ENCODE assay signal across 9 cellular contexts in the genomic region with DNA sequence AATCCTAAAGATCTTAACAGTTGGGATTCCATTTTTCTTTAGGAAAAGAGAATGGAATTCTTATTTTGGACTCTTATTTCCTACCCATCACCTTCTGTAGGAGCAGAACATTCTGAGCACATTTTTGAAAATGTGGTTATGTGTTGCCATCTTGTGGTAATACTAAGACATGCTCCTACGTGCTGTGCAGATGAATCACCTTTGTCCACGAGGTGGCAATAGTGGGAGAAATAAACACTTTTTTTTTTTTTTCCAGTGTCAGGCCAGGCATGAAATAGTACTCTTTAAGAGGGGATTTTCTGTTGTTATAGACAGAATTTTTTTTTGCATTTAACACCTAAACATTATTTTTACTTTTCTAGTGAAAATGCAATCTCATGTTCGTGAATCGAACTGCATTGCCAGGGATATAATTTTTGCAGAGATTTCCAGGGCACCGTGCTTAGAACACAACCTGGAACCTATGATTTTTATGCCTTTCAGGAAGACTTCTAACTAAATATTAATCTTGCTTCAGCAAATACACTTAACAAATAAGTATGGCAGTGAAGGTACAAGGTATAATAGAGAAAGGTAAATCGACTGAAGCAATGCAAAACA.
DNase-seq lines count a peak whose midpoint lies in the region; ATAC-seq and TF ChIP-seq lines count a peak whose summit lies in the region.
"Had no signal": no experiment of that assay in that cellular context is flagged by ENCODE, and none has a peak within 500 bp of the region (broad histone marks: within the 10 kb centered on the region; RNA-seq: fewer than 3 reads in every experiment).

No MANE protein-coding gene starts in this region.

- H3K79me2 ChIP-seq in GM23248 (ENCODE audit: insufficient read depth) (no peaks in the 10 kb centered on the region), KMS-11 (ENCODE audit: insufficient read depth, low read depth) (no peaks in the 10 kb centered on the region), osteoblast (ENCODE audit: insufficient read depth, low read length) (no peaks in the 10 kb centered on the region)

- 43 to 46% methylated on average over 6 of the region's 6 CpGs for WGBS in GM23248 (ENCODE audit: low coverage in 1 of 2, low lambda C conversion rate in 2 of 2, missing lambda C conversion rate in 2 of 2), 2 experiments

- no peak overlapping the region for H3K4me3 Mint-ChIP-seq in activated T-cell treated with anti-CD3 and anti-CD28 coated beads, Interleukin-2, amount 50 U/mL, for 72 hours

- no peak overlapping the region for H3K27ac ChIP-seq in GM23248
- H3K27ac ChIP-seq in KMS-11: no peak overlapping the region
- H3K27ac ChIP-seq in osteoblast (ENCODE audit: low read depth, low read length): no peak overlapping the region
- H3K27ac ChIP-seq: neutrophil had no signal

- H3K36me3 ChIP-seq in GM23248 (ENCODE audit: low read depth) (no peaks in the 10 kb centered on the region), KMS-11 (ENCODE audit: insufficient read depth) (no peaks in the 10 kb centered on the region), osteoblast (ENCODE audit: insufficient read depth, low read length) (no peaks in the 10 kb centered on the region)
- H3K36me3 ChIP-seq: neutrophil had no signal

- H2AFZ ChIP-seq in GM23248: no peak overlapping the region
- peak overlapping the region; percentile 29; the same call in 1 of the 2 replicates for H2AFZ ChIP-seq in KMS-11 (ENCODE audit: low read depth)
- no peak overlapping the region for H2AFZ ChIP-seq in osteoblast (ENCODE audit: low read length)

- no peaks in the 10 kb centered on the region for H3K27me3 Mint-ChIP-seq in activated T-cell treated with anti-CD3 and anti-CD28 coated beads, Interleukin-2, amount 50 U/mL, for 72 hours (ENCODE audit: low read depth)

- in situ Hi-C loops in GM23248 (cut with MboI): loop anchor here (10.0 to 25.0 kb wide), 5 partner anchors 125 to 1458 kb away; no protein-coding TSS in a partner anchor

- no peaks in the 10 kb centered on the region for H3F3A ChIP-seq in GM23248 (ENCODE audit: insufficient read depth)

- H3K4me2 ChIP-seq in GM23248 (ENCODE audit: unreplicated experiment) (no peak overlapping the region), KMS-11 (no peak overlapping the region), osteoblast (ENCODE audit: insufficient read depth, low read length) (no peak overlapping the region)

- peak; percentile 85 to 87 for ATAC-seq in activated T-cell treated with anti-CD3 and anti-CD28 coated beads, Interleukin-2, amount 50 U/mL, for 72 hours (replicated peaks in 1 of 2)

- peak; percentile 29 for DNase-seq in GF-D8 (lab: John Stamatoyannopoulos, UW)
- DNase-seq in GM23248: peak; percentile 91
- peak; percentile 18 for DNase-seq in OCI-M2 (lab: John Stamatoyannopoulos, UW; ENCODE audit: unreplicated experiment)
- peak; percentile 54 to 72 for DNase-seq in activated T-cell treated with anti-CD3 and anti-CD28 coated beads, Interleukin-2, amount 50 U/mL, for 72 hours
- DNase-seq in fibroblast of villous mesenchyme (ENCODE audit: low read depth): peak; percentile 82
- peak; percentile 77 for DNase-seq in osteoblast (ENCODE audit: insufficient read length, low spot score, missing footprints)
- peak; percentile 70 for DNase-seq in ureter (ENCODE audit: low spot score)

- H3K36me3 Mint-ChIP-seq in activated T-cell treated with anti-CD3 and anti-CD28 coated beads, Interleukin-2, amount 50 U/mL, for 72 hours (ENCODE audit: insufficient read depth in 2 of 2): no peaks in the 10 kb centered on the region

- H3K27ac Mint-ChIP-seq in activated T-cell treated with anti-CD3 and anti-CD28 coated beads, Interleukin-2, amount 50 U/mL, for 72 hours: no peak overlapping the region

- H3K9me3 Mint-ChIP-seq in activated T-cell treated with anti-CD3 and anti-CD28 coated beads, Interleukin-2, amount 50 U/mL, for 72 hours: no peaks in the 10 kb centered on the region

- H3K9me3 ChIP-seq in GM23248 (ENCODE audit: low read depth): no peaks in the 10 kb centered on the region
- no peaks in the 10 kb centered on the region for H3K9me3 ChIP-seq in osteoblast (ENCODE audit: low read depth, low read length)
- H3K9me3 ChIP-seq: neutrophil had no signal

- no peaks in the 10 kb centered on the region for H4K20me1 ChIP-seq in GM23248 (ENCODE audit: insufficient read depth)
- no peaks in the 10 kb centered on the region for H4K20me1 ChIP-seq in KMS-11 (ENCODE audit: insufficient read depth)
- no peaks in the 10 kb centered on the region for H4K20me1 ChIP-seq in osteoblast (ENCODE audit: insufficient read depth, low read length)

- H3K4me1 ChIP-seq in GM23248 (ENCODE audit: insufficient read depth) (peaks cover 1% of the 10 kb centered on the region; the same call in 1 of the 2 replicates), KMS-11 (ENCODE audit: low read depth, poor library complexity, severe bottlenecking) (no peaks in the 10 kb centered on the region), osteoblast (ENCODE audit: insufficient read depth, low read length) (no peaks in the 10 kb centered on the region)

- H3K27me3 ChIP-seq in GM23248 (replicated peaks; ENCODE audit: insufficient read depth) (no peaks in the 10 kb centered on the region), KMS-11 (ENCODE audit: insufficient read depth, low read depth) (no peaks in the 10 kb centered on the region), osteoblast (ENCODE audit: insufficient read depth, low read length) (no peaks in the 10 kb centered on the region)
- H3K27me3 ChIP-seq: neutrophil had no signal

- H3K4me3 ChIP-seq in GM23248: no peak overlapping the region
- H3K4me3 ChIP-seq in KMS-11 (IDR thresholded peaks at IDR 0.05; ENCODE audit: insufficient read depth, low read depth, low read length): no peak overlapping the region
- no peak overlapping the region for H3K4me3 ChIP-seq in fibroblast of villous mesenchyme (ENCODE audit: low read depth, low read length)
- H3K4me3 ChIP-seq in osteoblast (ENCODE audit: insufficient read depth, low read length): no peak overlapping the region

- TF ChIP-seq CTCF in KMS-11 (conservative IDR thresholded peaks at IDR 0.05; ENCODE audit: low read depth, low read length): peak; percentile 98
- peak; percentile 93 for TF ChIP-seq CTCF in fibroblast of villous mesenchyme (IDR thresholded peaks at IDR 0.05; ENCODE audit: insufficient read depth, low read depth, low read length)
- peak; percentile 99 for TF ChIP-seq CTCF in osteoblast (IDR thresholded peaks at IDR 0.05; ENCODE audit: extremely low read depth, low read depth, low read length)

- H3K9me2 ChIP-seq in GM23248 (ENCODE audit: insufficient read depth): no peaks in the 10 kb centered on the region

- H3K9ac ChIP-seq in GM23248 (no peak overlapping the region), KMS-11 (no peak overlapping the region)

- H3K4me1 Mint-ChIP-seq in activated T-cell treated with anti-CD3 and anti-CD28 coated beads, Interleukin-2, amount 50 U/mL, for 72 hours (ENCODE audit: low read depth): peaks cover 6% of the 10 kb centered on the region

Comparison
In these comparisons a context has a peak if more than half of its experiments do, and no peak if none do; other contexts are left out.
1. DNase-seq: peak in every context shown above with its lines; median percentile 91 in GM23248; 82 in fibroblast of villous mesenchyme; 77 in osteoblast; 70 in ureter; 63 in activated T-cell treated with anti-CD3 and anti-CD28 coated beads, Interleukin-2, amount 50 U/mL, for 72 hours; 29 in GF-D8; 18 in OCI-M2.